ENCODE assay signal across 2 cellular contexts in the genomic region with DNA sequence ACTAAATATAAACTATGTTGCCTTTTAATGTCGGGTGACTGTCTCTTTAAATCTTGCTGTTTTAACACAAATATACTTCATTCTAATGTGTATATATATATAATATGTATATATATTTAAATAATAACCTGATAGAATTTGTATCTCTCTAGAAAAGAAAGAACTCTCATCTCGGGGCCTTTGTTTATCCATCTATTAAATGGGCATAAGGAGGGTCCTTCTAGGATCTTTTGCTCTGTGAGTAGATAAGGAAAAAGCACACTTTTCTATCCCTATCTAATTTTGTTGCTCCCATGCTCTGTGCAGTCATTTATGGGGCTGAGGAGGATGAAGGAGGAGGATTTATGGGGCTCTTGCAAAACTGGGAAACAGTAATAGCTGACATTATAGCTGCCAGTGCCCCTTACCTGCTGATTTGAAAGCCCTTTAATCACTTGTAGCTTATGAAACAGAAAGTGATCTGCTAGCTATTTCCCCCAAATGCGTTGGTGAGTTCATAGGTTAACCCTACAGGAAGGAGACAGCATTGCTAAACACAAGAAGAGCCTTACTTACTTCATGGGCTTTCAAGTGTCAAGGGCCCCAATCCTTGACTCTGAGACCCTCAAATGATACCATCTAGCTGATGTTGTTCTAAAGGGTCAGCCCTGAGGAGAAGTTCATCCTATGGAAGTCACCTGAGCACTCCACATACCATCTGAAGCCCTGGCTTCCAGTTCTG.
TF ChIP-seq lines count a peak whose summit lies in the region.

No MANE protein-coding gene starts in this region.

TF ChIP-seq in liver, 16 proteins besides CTCF, POLR2A, EP300 and RAD21 (continued from another document):
- TF ChIP-seq, protein P1, sequence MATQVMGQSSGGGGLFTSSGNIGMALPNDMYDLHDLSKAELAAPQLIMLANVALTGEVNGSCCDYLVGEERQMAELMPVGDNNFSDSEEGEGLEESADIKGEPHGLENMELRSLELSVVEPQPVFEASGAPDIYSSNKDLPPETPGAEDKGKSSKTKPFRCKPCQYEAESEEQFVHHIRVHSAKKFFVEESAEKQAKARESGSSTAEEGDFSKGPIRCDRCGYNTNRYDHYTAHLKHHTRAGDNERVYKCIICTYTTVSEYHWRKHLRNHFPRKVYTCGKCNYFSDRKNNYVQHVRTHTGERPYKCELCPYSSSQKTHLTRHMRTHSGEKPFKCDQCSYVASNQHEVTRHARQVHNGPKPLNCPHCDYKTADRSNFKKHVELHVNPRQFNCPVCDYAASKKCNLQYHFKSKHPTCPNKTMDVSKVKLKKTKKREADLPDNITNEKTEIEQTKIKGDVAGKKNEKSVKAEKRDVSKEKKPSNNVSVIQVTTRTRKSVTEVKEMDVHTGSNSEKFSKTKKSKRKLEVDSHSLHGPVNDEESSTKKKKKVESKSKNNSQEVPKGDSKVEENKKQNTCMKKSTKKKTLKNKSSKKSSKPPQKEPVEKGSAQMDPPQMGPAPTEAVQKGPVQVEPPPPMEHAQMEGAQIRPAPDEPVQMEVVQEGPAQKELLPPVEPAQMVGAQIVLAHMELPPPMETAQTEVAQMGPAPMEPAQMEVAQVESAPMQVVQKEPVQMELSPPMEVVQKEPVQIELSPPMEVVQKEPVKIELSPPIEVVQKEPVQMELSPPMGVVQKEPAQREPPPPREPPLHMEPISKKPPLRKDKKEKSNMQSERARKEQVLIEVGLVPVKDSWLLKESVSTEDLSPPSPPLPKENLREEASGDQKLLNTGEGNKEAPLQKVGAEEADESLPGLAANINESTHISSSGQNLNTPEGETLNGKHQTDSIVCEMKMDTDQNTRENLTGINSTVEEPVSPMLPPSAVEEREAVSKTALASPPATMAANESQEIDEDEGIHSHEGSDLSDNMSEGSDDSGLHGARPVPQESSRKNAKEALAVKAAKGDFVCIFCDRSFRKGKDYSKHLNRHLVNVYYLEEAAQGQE (IDR thresholded peaks at IDR 0.05): no peak
- TF ChIP-seq NR2F2 (IDR thresholded peaks at IDR 0.05) (no peak), TAF1 (conservative IDR thresholded peaks at IDR 0.05) (no peak), EGR1 (IDR thresholded peaks at IDR 0.05; ENCODE audit: low read depth in 2 of 2) (no peak), FOXA1 (IDR thresholded peaks at IDR 0.05) (no peak), FOXA2 (IDR thresholded peaks at IDR 0.05) (no peak), HNF4G (IDR thresholded peaks at IDR 0.05) (no peak), RXRA (IDR thresholded peaks at IDR 0.05) (no peak), YY1 (IDR thresholded peaks at IDR 0.05) (no peak)
- TF ChIP-seq, protein P2, sequence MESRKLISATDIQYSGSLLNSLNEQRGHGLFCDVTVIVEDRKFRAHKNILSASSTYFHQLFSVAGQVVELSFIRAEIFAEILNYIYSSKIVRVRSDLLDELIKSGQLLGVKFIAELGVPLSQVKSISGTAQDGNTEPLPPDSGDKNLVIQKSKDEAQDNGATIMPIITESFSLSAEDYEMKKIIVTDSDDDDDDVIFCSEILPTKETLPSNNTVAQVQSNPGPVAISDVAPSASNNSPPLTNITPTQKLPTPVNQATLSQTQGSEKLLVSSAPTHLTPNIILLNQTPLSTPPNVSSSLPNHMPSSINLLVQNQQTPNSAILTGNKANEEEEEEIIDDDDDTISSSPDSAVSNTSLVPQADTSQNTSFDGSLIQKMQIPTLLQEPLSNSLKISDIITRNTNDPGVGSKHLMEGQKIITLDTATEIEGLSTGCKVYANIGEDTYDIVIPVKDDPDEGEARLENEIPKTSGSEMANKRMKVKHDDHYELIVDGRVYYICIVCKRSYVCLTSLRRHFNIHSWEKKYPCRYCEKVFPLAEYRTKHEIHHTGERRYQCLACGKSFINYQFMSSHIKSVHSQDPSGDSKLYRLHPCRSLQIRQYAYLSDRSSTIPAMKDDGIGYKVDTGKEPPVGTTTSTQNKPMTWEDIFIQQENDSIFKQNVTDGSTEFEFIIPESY (IDR thresholded peaks at IDR 0.05): no peak

TF ChIP-seq in HepG2, 621 proteins besides CTCF, POLR2A, EP300 and RAD21 (continued from another document):
- TF ChIP-seq, protein P3, sequence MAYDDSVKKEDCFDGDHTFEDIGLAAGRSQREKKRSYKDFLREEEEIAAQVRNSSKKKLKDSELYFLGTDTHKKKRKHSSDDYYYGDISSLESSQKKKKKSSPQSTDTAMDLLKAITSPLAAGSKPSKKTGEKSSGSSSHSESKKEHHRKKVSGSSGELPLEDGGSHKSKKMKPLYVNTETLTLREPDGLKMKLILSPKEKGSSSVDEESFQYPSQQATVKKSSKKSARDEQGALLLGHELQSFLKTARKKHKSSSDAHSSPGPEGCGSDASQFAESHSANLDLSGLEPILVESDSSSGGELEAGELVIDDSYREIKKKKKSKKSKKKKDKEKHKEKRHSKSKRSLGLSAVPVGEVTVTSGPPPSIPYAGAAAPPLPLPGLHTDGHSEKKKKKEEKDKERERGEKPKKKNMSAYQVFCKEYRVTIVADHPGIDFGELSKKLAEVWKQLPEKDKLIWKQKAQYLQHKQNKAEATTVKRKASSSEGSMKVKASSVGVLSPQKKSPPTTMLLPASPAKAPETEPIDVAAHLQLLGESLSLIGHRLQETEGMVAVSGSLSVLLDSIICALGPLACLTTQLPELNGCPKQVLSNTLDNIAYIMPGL (CRISPR knock-in tag; IDR thresholded peaks at IDR 0.05; ENCODE audit: borderline replicate concordance in 1 of 2, low read depth in 1 of 2): no peak
- no peak for TF ChIP-seq ZNF20 (CRISPR knock-in tag; IDR thresholded peaks at IDR 0.05)
- no peak for TF ChIP-seq FOXO1 (CRISPR knock-in tag; IDR thresholded peaks at IDR 0.05)
- TF ChIP-seq NFE2L2 (IDR thresholded peaks at IDR 0.05; ENCODE audit: low read length): no peak
- no peak for TF ChIP-seq ZNF34 (CRISPR knock-in tag; IDR thresholded peaks at IDR 0.05; ENCODE audit: borderline replicate concordance)
- TF ChIP-seq, protein P4, sequence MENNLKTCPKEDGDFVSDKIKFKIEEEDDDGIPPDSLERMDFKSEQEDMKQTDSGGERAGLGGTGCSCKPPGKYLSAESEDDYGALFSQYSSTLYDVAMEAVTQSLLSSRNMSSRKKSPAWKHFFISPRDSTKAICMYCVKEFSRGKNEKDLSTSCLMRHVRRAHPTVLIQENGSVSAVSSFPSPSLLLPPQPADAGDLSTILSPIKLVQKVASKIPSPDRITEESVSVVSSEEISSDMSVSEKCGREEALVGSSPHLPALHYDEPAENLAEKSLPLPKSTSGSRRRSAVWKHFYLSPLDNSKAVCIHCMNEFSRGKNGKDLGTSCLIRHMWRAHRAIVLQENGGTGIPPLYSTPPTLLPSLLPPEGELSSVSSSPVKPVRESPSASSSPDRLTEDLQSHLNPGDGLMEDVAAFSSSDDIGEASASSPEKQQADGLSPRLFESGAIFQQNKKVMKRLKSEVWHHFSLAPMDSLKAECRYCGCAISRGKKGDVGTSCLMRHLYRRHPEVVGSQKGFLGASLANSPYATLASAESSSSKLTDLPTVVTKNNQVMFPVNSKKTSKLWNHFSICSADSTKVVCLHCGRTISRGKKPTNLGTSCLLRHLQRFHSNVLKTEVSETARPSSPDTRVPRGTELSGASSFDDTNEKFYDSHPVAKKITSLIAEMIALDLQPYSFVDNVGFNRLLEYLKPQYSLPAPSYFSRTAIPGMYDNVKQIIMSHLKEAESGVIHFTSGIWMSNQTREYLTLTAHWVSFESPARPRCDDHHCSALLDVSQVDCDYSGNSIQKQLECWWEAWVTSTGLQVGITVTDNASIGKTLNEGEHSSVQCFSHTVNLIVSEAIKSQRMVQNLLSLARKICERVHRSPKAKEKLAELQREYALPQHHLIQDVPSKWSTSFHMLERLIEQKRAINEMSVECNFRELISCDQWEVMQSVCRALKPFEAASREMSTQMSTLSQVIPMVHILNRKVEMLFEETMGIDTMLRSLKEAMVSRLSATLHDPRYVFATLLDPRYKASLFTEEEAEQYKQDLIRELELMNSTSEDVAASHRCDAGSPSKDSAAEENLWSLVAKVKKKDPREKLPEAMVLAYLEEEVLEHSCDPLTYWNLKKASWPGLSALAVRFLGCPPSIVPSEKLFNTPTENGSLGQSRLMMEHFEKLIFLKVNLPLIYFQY (CRISPR knock-in tag; IDR thresholded peaks at IDR 0.05; ENCODE audit: borderline replicate concordance): no peak
- no peak for TF ChIP-seq GTF2F1 (IDR thresholded peaks at IDR 0.05; ENCODE audit: low read length)
